1 cellular context compared by ENCODE assay signal in genomic region chr9:135971892-135972291, GRCh38.
A peak's percentile ranks its signal among the peaks of the same experiment; 100 is the strongest.
TF ChIP-seq lines count a peak whose summit lies in the region.

No MANE protein-coding gene starts in this region.

TF ChIP-seq in HepG2, 621 proteins besides CTCF, POLR2A, EP300 and RAD21 (continued from another document and continues in another):
- TF ChIP-seq ZNF574 (CRISPR knock-in tag; IDR thresholded peaks at IDR 0.05) = peak; percentile 94
- TF ChIP-seq, protein P1, sequence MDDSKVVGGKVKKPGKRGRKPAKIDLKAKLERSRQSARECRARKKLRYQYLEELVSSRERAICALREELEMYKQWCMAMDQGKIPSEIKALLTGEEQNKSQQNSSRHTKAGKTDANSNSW (CRISPR knock-in tag; IDR thresholded peaks at IDR 0.05; ENCODE audit: borderline replicate concordance) = peak; percentile 99
- TF ChIP-seq ZNF780A (CRISPR knock-in tag; IDR thresholded peaks at IDR 0.05) = peak; percentile 98
- TF ChIP-seq MAFF (IDR thresholded peaks at IDR 0.05; ENCODE audit: low read depth, low read length) = no peak
- TF ChIP-seq ZNF20 (CRISPR knock-in tag; IDR thresholded peaks at IDR 0.05) = peak; percentile 98
- TF ChIP-seq SRSF9 (IDR thresholded peaks at IDR 0.05; ENCODE audit: borderline replicate concordance, insufficient read depth, low read depth, low read length, poor library complexity, severe bottlenecking) = no peak
- peak; percentile 75 for TF ChIP-seq PHF20 (CRISPR knock-in tag; IDR thresholded peaks at IDR 0.05)
- TF ChIP-seq BHLHE40 (IDR thresholded peaks at IDR 0.05; ENCODE audit: low read length) = no peak
- peak; percentile 99 for TF ChIP-seq ZNF816 (CRISPR knock-in tag; IDR thresholded peaks at IDR 0.05; ENCODE audit: borderline replicate concordance)
- TF ChIP-seq SIX1 (CRISPR knock-in tag; IDR thresholded peaks at IDR 0.05; ENCODE audit: borderline replicate concordance) = peak; percentile 78; the same call in 1 of the 2 replicates
- TF ChIP-seq SNRNP70 (IDR thresholded peaks at IDR 0.05; ENCODE audit: low read depth, low read length) = no peak
- TF ChIP-seq ZNF282 (IDR thresholded peaks at IDR 0.05; ENCODE audit: partially characterized antibody) = no peak
- TF ChIP-seq, protein P2, sequence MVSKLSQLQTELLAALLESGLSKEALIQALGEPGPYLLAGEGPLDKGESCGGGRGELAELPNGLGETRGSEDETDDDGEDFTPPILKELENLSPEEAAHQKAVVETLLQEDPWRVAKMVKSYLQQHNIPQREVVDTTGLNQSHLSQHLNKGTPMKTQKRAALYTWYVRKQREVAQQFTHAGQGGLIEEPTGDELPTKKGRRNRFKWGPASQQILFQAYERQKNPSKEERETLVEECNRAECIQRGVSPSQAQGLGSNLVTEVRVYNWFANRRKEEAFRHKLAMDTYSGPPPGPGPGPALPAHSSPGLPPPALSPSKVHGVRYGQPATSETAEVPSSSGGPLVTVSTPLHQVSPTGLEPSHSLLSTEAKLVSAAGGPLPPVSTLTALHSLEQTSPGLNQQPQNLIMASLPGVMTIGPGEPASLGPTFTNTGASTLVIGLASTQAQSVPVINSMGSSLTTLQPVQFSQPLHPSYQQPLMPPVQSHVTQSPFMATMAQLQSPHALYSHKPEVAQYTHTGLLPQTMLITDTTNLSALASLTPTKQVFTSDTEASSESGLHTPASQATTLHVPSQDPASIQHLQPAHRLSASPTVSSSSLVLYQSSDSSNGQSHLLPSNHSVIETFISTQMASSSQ (IDR thresholded peaks at IDR 0.05; ENCODE audit: low read depth) = no peak
- TF ChIP-seq, protein P2 (CRISPR knock-in tag; IDR thresholded peaks at IDR 0.05; ENCODE audit: borderline replicate concordance) = peak; percentile 73
- peak; percentile 97 for TF ChIP-seq IRF1 (CRISPR knock-in tag; IDR thresholded peaks at IDR 0.05; ENCODE audit: low read depth)
- TF ChIP-seq THAP9 (CRISPR knock-in tag; IDR thresholded peaks at IDR 0.05; ENCODE audit: borderline replicate concordance) = peak; percentile 83; the same call in 1 of the 2 replicates
- TF ChIP-seq, protein P3, sequence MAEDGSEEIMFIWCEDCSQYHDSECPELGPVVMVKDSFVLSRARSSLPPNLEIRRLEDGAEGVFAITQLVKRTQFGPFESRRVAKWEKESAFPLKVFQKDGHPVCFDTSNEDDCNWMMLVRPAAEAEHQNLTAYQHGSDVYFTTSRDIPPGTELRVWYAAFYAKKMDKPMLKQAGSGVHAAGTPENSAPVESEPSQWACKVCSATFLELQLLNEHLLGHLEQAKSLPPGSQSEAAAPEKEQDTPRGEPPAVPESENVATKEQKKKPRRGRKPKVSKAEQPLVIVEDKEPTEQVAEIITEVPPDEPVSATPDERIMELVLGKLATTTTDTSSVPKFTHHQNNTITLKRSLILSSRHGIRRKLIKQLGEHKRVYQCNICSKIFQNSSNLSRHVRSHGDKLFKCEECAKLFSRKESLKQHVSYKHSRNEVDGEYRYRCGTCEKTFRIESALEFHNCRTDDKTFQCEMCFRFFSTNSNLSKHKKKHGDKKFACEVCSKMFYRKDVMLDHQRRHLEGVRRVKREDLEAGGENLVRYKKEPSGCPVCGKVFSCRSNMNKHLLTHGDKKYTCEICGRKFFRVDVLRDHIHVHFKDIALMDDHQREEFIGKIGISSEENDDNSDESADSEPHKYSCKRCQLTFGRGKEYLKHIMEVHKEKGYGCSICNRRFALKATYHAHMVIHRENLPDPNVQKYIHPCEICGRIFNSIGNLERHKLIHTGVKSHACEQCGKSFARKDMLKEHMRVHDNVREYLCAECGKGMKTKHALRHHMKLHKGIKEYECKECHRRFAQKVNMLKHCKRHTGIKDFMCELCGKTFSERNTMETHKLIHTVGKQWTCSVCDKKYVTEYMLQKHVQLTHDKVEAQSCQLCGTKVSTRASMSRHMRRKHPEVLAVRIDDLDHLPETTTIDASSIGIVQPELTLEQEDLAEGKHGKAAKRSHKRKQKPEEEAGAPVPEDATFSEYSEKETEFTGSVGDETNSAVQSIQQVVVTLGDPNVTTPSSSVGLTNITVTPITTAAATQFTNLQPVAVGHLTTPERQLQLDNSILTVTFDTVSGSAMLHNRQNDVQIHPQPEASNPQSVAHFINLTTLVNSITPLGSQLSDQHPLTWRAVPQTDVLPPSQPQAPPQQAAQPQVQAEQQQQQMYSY (CRISPR knock-in tag; IDR thresholded peaks at IDR 0.05) = peak; percentile 85
- peak; percentile 99 for TF ChIP-seq ZNF280B (CRISPR knock-in tag; IDR thresholded peaks at IDR 0.05; ENCODE audit: borderline replicate concordance)
- peak; percentile 77; the same call in 1 of the 2 replicates for TF ChIP-seq CSRNP2 (CRISPR knock-in tag; conservative IDR thresholded peaks at IDR 0.05; ENCODE audit: low read depth)
- no peak for TF ChIP-seq GABPA (IDR thresholded peaks at IDR 0.05; ENCODE audit: low read depth, low read length)
- TF ChIP-seq GABPA (CRISPR knock-in tag; IDR thresholded peaks at IDR 0.05; ENCODE audit: low read depth) = peak; percentile 59
- peak; percentile 97; the same call in 1 of the 2 replicates for TF ChIP-seq GPN1 (CRISPR knock-in tag; IDR thresholded peaks at IDR 0.05; ENCODE audit: borderline replicate concordance)
- no peak for TF ChIP-seq GPBP1L1 (CRISPR knock-in tag; IDR thresholded peaks at IDR 0.05)
- TF ChIP-seq ZNF33B (CRISPR knock-in tag; IDR thresholded peaks at IDR 0.05) = peak; percentile 99
- TF ChIP-seq AHR (CRISPR knock-in tag; IDR thresholded peaks at IDR 0.05) = peak; percentile 100
- TF ChIP-seq ASH2L (IDR thresholded peaks at IDR 0.05; ENCODE audit: insufficient read length, low read depth, low read length) = no peak
- no peak for TF ChIP-seq MAFG (CRISPR knock-in tag; IDR thresholded peaks at IDR 0.05)
- peak; percentile 88; the same call in 1 of the 2 replicates for TF ChIP-seq ZNF501 (CRISPR knock-in tag; IDR thresholded peaks at IDR 0.05)
- peak; percentile 95 for TF ChIP-seq ZGPAT (CRISPR knock-in tag; IDR thresholded peaks at IDR 0.05)
- no peak for TF ChIP-seq CEBPB (IDR thresholded peaks at IDR 0.05; ENCODE audit: borderline replicate concordance, low read depth, low read length)
- TF ChIP-seq MLLT10 (CRISPR knock-in tag; IDR thresholded peaks at IDR 0.05) = no peak
- peak; percentile 99 for TF ChIP-seq ZNF274 (CRISPR knock-in tag; IDR thresholded peaks at IDR 0.05)
- peak; percentile 56 for TF ChIP-seq SIN3B (IDR thresholded peaks at IDR 0.05; ENCODE audit: low read length)
- no peak for TF ChIP-seq NFIC (IDR thresholded peaks at IDR 0.05; ENCODE audit: low read length)
- no peak for TF ChIP-seq CCAR2 (optimal IDR thresholded peaks at IDR 0.05; ENCODE audit: low read depth, low read length)
- TF ChIP-seq TFAP4 (IDR thresholded peaks at IDR 0.05; ENCODE audit: borderline replicate concordance, low read depth) = peak; percentile 86
